In genomic region chr11:32173435-32173834, GRCh38 we compare ENCODE assay signal across 9 cellular contexts.
DNase-seq lines count a peak whose midpoint lies in the region; ATAC-seq and TF ChIP-seq lines count a peak whose summit lies in the region.
"Had no signal": no experiment of that assay in that cellular context is flagged by ENCODE, and none has a peak within 500 bp of the region (broad histone marks: within the 10 kb centered on the region; RNA-seq: fewer than 3 reads in every experiment).

No MANE protein-coding gene starts in this region.

- no peak overlapping the region for H3K4me3 Mint-ChIP-seq in endodermal cell
- no peak overlapping the region for H3K4me3 Mint-ChIP-seq in activated T-helper 2 cell treated with anti-CD3 and anti-CD28 coated beads, Interferon-gamma antibody, Interleukin-2, Interleukin-4, amounts not matched to agents 10 μg/mL and 5 μg/mL and 100 μg/mL, durations not matched to agents 14 hours and 24 hours and 36 hours (ENCODE audit: low read depth)
- H3K4me3 Mint-ChIP-seq: memory B cell had no signal

- no peak overlapping the region for H3K27ac Mint-ChIP-seq in endodermal cell
- H3K27ac Mint-ChIP-seq in activated T-helper 2 cell treated with anti-CD3 and anti-CD28 coated beads, Interferon-gamma antibody, Interleukin-2, Interleukin-4, amounts not matched to agents 10 μg/mL and 5 μg/mL and 100 μg/mL, durations not matched to agents 14 hours and 24 hours and 36 hours, result no peak overlapping the region
- H3K27ac Mint-ChIP-seq: memory B cell had no signal

- H3K27ac ChIP-seq in SJCRH30 (no peak overlapping the region), endodermal cell (ENCODE audit: low read depth, low read length) (no peak overlapping the region), suprapubic skin (no peak overlapping the region)

- 12 to 17% methylated on average over 4 of the region's 4 CpGs for WGBS in endodermal cell (ENCODE audit: insufficient coverage in 1 of 2, insufficient read length in 1 of 2), 2 experiments
- 34% methylated on average over 4 of the region's 4 CpGs for WGBS in suprapubic skin

- no peak for TF ChIP-seq POLR2A in suprapubic skin (IDR thresholded peaks at IDR 0.05)

- H3K9me3 Mint-ChIP-seq in endodermal cell, result no peaks in the 10 kb centered on the region
- no peaks in the 10 kb centered on the region for H3K9me3 Mint-ChIP-seq in activated T-helper 2 cell treated with anti-CD3 and anti-CD28 coated beads, Interferon-gamma antibody, Interleukin-2, Interleukin-4, amounts not matched to agents 10 μg/mL and 5 μg/mL and 100 μg/mL, durations not matched to agents 14 hours and 24 hours and 36 hours
- H3K9me3 Mint-ChIP-seq: memory B cell had no signal

- H3K27me3 Mint-ChIP-seq in endodermal cell (ENCODE audit: insufficient read depth), result peaks cover 8% of the 10 kb centered on the region
- peaks cover 13% of the 10 kb centered on the region for H3K27me3 Mint-ChIP-seq in activated T-helper 2 cell treated with anti-CD3 and anti-CD28 coated beads, Interferon-gamma antibody, Interleukin-2, Interleukin-4, amounts not matched to agents 10 μg/mL and 5 μg/mL and 100 μg/mL, durations not matched to agents 14 hours and 24 hours and 36 hours (ENCODE audit: low read depth)

- H3K27me3 ChIP-seq in SJCRH30 (0 out of 2 replicates have a peak, but pooled peaks cover 2% of the 10 kb centered on the region), endodermal cell (ENCODE audit: control insufficient read depth, insufficient read depth, low read length, poor library complexity, severe bottlenecking) (no peaks in the 10 kb centered on the region), suprapubic skin (no peaks in the 10 kb centered on the region)

- peak; percentile 76 for TF ChIP-seq CTCF in AG09319 (IDR thresholded peaks at IDR 0.05; ENCODE audit: low read depth, low read length)
- peak; percentile 85 for TF ChIP-seq CTCF in endodermal cell (conservative IDR thresholded peaks at IDR 0.05)
- TF ChIP-seq CTCF in suprapubic skin (IDR thresholded peaks at IDR 0.05), result peak in 1 of 2 donors; percentile 27

- DNase-seq in AG09319 (ENCODE audit: extremely low read depth, low read depth), result peak; percentile 36
- DNase-seq in HuH-7 (ENCODE audit: low spot score), result peak; percentile 76
- DNase-seq in SJCRH30, result peak; percentile 57 to 78
- peak; percentile 90 for DNase-seq in endodermal cell
- peak; percentile 66 to 78 for DNase-seq in lung microvascular endothelial cell (ENCODE audit: low read depth in 2 of 2)
- DNase-seq in suprapubic skin (ENCODE audit: low spot score in 2 of 2), result no peak
- DNase-seq in activated T-helper 2 cell treated with anti-CD3 and anti-CD28 coated beads, Interferon-gamma antibody, Interleukin-2, Interleukin-4, amounts not matched to agents 10 μg/mL and 5 μg/mL and 100 μg/mL, durations not matched to agents 14 hours and 24 hours and 36 hours (ENCODE audit: low spot score), result no peak

- H3K4me3 ChIP-seq in SJCRH30 (no peak overlapping the region), endodermal cell (ENCODE audit: low read length) (no peak overlapping the region), suprapubic skin (peak overlapping the region; percentile 35)

- no peak for TF ChIP-seq EP300 in suprapubic skin (IDR thresholded peaks at IDR 0.05)

- ATAC-seq in GM18511 (IDR thresholded peaks at IDR 0.05; ENCODE audit: unreplicated experiment), result peak; percentile 51

- no peaks in the 10 kb centered on the region for H3K4me1 ChIP-seq in SJCRH30
- no peaks in the 10 kb centered on the region for H3K4me1 ChIP-seq in endodermal cell (ENCODE audit: control insufficient read depth, insufficient read depth, low read length)
- H3K4me1 ChIP-seq in suprapubic skin, result peaks cover 6% of the 10 kb centered on the region

- H3K9ac ChIP-seq in endodermal cell (ENCODE audit: extremely low read depth, low read length, poor library complexity, severe bottlenecking), result no peak overlapping the region

- no peaks in the 10 kb centered on the region for H3K36me3 Mint-ChIP-seq in endodermal cell (ENCODE audit: low read depth)
- no peaks in the 10 kb centered on the region for H3K36me3 Mint-ChIP-seq in activated T-helper 2 cell treated with anti-CD3 and anti-CD28 coated beads, Interferon-gamma antibody, Interleukin-2, Interleukin-4, amounts not matched to agents 10 μg/mL and 5 μg/mL and 100 μg/mL, durations not matched to agents 14 hours and 24 hours and 36 hours (ENCODE audit: low read depth)
- H3K36me3 Mint-ChIP-seq: memory B cell had no signal

- H3K9me3 ChIP-seq in SJCRH30 (replicated peaks) (no peaks in the 10 kb centered on the region), endodermal cell (ENCODE audit: control insufficient read depth, low read length) (no peaks in the 10 kb centered on the region), suprapubic skin (no peaks in the 10 kb centered on the region)

- no peaks in the 10 kb centered on the region for H3K36me3 ChIP-seq in SJCRH30
- no peaks in the 10 kb centered on the region for H3K36me3 ChIP-seq in endodermal cell (ENCODE audit: control insufficient read depth, insufficient read depth, low read length)
- H3K36me3 ChIP-seq in suprapubic skin, result no peaks in the 10 kb centered on the region

- intact Hi-C loops in activated T-helper 2 cell treated with anti-CD3 and anti-CD28 coated beads, Interferon-gamma antibody, Interleukin-2, Interleukin-4, amounts not matched to agents 10 μg/mL and 5 μg/mL and 100 μg/mL, durations not matched to agents 14 hours and 24 hours and 36 hours (cut with micrococcal nuclease), result loop anchor here (10.0 kb wide), 1 partner anchor 779 kb away; no protein-coding TSS in a partner anchor

- peaks cover 6% of the 10 kb centered on the region for H3K4me1 Mint-ChIP-seq in endodermal cell
- no peaks in the 10 kb centered on the region for H3K4me1 Mint-ChIP-seq in activated T-helper 2 cell treated with anti-CD3 and anti-CD28 coated beads, Interferon-gamma antibody, Interleukin-2, Interleukin-4, amounts not matched to agents 10 μg/mL and 5 μg/mL and 100 μg/mL, durations not matched to agents 14 hours and 24 hours and 36 hours (ENCODE audit: low read depth)
- H3K4me1 Mint-ChIP-seq: memory B cell had no signal

Comparison
In these comparisons a context has a peak if more than half of its experiments do, and no peak if none do; other contexts are left out.
1. DNase-seq: peak in AG09319 (single experiment), HuH-7 (single experiment), SJCRH30 (2 of 2), endodermal cell (single experiment) and lung microvascular endothelial cell (2 of 2); none in suprapubic skin (0 of 2) and activated T-helper 2 cell treated with anti-CD3 and anti-CD28 coated beads, Interferon-gamma antibody, Interleukin-2, Interleukin-4, amounts not matched to agents 10 μg/mL and 5 μg/mL and 100 μg/mL, durations not matched to agents 14 hours and 24 hours and 36 hours (single experiment).